Comparison of ENCODE assay signal across 9 cellular contexts in the genomic region with DNA sequence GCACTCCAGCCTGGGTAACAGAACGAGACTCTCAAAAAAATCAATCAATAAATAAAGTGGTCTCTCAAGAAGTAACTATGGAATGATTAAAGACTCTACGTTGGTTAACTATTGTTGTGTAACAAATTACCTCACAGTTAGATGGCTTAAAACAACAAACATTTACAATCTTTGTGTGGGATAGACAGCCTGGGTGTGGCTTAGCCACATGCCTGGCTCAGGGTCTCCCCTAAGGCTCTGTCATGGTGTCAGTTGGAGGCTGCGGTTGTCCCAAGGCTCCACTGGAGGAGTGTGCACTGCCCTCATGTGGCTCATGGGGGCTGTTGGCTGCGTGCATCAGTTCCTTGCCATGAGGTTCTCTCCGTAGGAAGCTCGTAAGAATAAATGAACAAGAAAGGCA.
DNase-seq lines count a peak whose midpoint lies in the region; ATAC-seq, FAIRE-seq and TF ChIP-seq lines count a peak whose summit lies in the region.
"Had no signal": no experiment of that assay in that cellular context is flagged by ENCODE, and none has a peak within 500 bp of the region (broad histone marks: within the 10 kb centered on the region; RNA-seq: fewer than 3 reads in every experiment).

No MANE protein-coding gene starts in this region.

- H3K27me3 ChIP-seq in astrocyte (ENCODE audit: insufficient read depth, low read length) (no peaks in the 10 kb centered on the region), esophagus muscularis mucosa (no peaks in the 10 kb centered on the region)

- intact Hi-C loops in esophagus muscularis mucosa (cut with DNase I), result no loop called here

- no peaks in the 10 kb centered on the region for H4K20me1 ChIP-seq in astrocyte (ENCODE audit: insufficient read depth, low read length)

- DNase-seq in HT1080 (ENCODE audit: low read depth) (peak; percentile 27), astrocyte (ENCODE audit: low read depth) (peak; percentile 34), left kidney (ENCODE audit: low read depth, low spot score) (peak; percentile 72), LoVo (ENCODE audit: low spot score) (no peak), esophagus muscularis mucosa (ENCODE audit: extremely low spot score) (no peak), SHP77 treated with DMSO at 0.1 percent for 48 hours (lab: John Stamatoyannopoulos, UW) (no peak)

- H3K27ac ChIP-seq in C4-2B, result no peak overlapping the region
- no peak overlapping the region for H3K27ac ChIP-seq in astrocyte (ENCODE audit: low read depth, low read length)
- H3K27ac ChIP-seq in esophagus muscularis mucosa (replicated peaks in 1 of 4), result no peak overlapping the region

- H3K9ac ChIP-seq in astrocyte (ENCODE audit: low read length), result no peak overlapping the region

- no peaks in the 10 kb centered on the region for H3K36me3 Mint-ChIP-seq in astrocyte (ENCODE audit: low read depth, unreplicated experiment)

- 80% methylated on average over 6 of the region's 6 CpGs for WGBS in esophagus muscularis mucosa

- H3K4me1 Mint-ChIP-seq in astrocyte (ENCODE audit: low read depth, unreplicated experiment), result no peaks in the 10 kb centered on the region

- no peak for FAIRE-seq in astrocyte (lab: Jason Lieb, UNC)

- peaks cover 2% of the 10 kb centered on the region for H3K27me3 Mint-ChIP-seq in astrocyte (ENCODE audit: low read depth, unreplicated experiment)
- H3K27me3 Mint-ChIP-seq: stimulated activated naive CD8-positive, alpha-beta T cell treated with anti-CD3 and anti-CD28 coated beads, Interleukin-15, Interleukin-2, amounts not matched to agents 100 ng/mL and 50 ng/mL, for 24 hours had no signal

- H3K9me3 Mint-ChIP-seq in astrocyte (ENCODE audit: unreplicated experiment), result no peaks in the 10 kb centered on the region
- H3K9me3 Mint-ChIP-seq: stimulated activated naive CD8-positive, alpha-beta T cell treated with anti-CD3 and anti-CD28 coated beads, Interleukin-15, Interleukin-2, amounts not matched to agents 100 ng/mL and 50 ng/mL, for 24 hours had no signal

- H3K4me3 ChIP-seq in astrocyte (ENCODE audit: insufficient read depth, low read depth, low read length) (no peak overlapping the region), esophagus muscularis mucosa (no peak overlapping the region)

- ATAC-seq in GM19463 (IDR thresholded peaks at IDR 0.05; ENCODE audit: unreplicated experiment), result no peak

- no peaks in the 10 kb centered on the region for H3K9me3 ChIP-seq in astrocyte (ENCODE audit: insufficient read depth, low read depth, low read length)
- no peaks in the 10 kb centered on the region for H3K9me3 ChIP-seq in esophagus muscularis mucosa

- TF ChIP-seq EP300 in esophagus muscularis mucosa (IDR thresholded peaks at IDR 0.05), result no peak

- H2AFZ ChIP-seq in astrocyte (ENCODE audit: low read depth, low read length), result no peak overlapping the region

- no peak for TF ChIP-seq POLR2A in esophagus muscularis mucosa (IDR thresholded peaks at IDR 0.05; ENCODE audit: low read depth)

- H3K79me2 ChIP-seq in astrocyte (ENCODE audit: insufficient read depth, low read length), result no peaks in the 10 kb centered on the region

- H3K4me1 ChIP-seq in astrocyte (ENCODE audit: insufficient read depth, low read length) (no peaks in the 10 kb centered on the region), esophagus muscularis mucosa (no peaks in the 10 kb centered on the region)

- no peak overlapping the region for H3K4me3 Mint-ChIP-seq in astrocyte (ENCODE audit: unreplicated experiment)
- H3K4me3 Mint-ChIP-seq: stimulated activated naive CD8-positive, alpha-beta T cell treated with anti-CD3 and anti-CD28 coated beads, Interleukin-15, Interleukin-2, amounts not matched to agents 100 ng/mL and 50 ng/mL, for 24 hours had no signal

- no peak overlapping the region for H3K27ac Mint-ChIP-seq in astrocyte (ENCODE audit: unreplicated experiment)
- H3K27ac Mint-ChIP-seq: stimulated activated naive CD8-positive, alpha-beta T cell treated with anti-CD3 and anti-CD28 coated beads, Interleukin-15, Interleukin-2, amounts not matched to agents 100 ng/mL and 50 ng/mL, for 24 hours had no signal

- H3K4me2 ChIP-seq in astrocyte (ENCODE audit: low read length), result no peak overlapping the region

- TF ChIP-seq CTCF in C4-2B (conservative IDR thresholded peaks at IDR 0.05) (peak; percentile 14; the same call in 1 of the 2 replicates), astrocyte (IDR thresholded peaks at IDR 0.05; ENCODE audit: insufficient read depth, low read depth, low read length) (peak; percentile 41), esophagus muscularis mucosa (IDR thresholded peaks at IDR 0.05) (peak in 1 of 3 experiments; percentile 15)

- H3K36me3 ChIP-seq in astrocyte (ENCODE audit: insufficient read depth, low read length) (no peaks in the 10 kb centered on the region), esophagus muscularis mucosa (no peaks in the 10 kb centered on the region)

Comparison
In these comparisons a context has a peak if more than half of its experiments do, and no peak if none do; other contexts are left out.
1. DNase-seq: peak in HT1080 (single experiment), astrocyte (single experiment) and left kidney (single experiment); none in LoVo (single experiment), esophagus muscularis mucosa (single experiment) and SHP77 treated with DMSO at 0.1 percent for 48 hours (single experiment).